In the genomic region with DNA sequence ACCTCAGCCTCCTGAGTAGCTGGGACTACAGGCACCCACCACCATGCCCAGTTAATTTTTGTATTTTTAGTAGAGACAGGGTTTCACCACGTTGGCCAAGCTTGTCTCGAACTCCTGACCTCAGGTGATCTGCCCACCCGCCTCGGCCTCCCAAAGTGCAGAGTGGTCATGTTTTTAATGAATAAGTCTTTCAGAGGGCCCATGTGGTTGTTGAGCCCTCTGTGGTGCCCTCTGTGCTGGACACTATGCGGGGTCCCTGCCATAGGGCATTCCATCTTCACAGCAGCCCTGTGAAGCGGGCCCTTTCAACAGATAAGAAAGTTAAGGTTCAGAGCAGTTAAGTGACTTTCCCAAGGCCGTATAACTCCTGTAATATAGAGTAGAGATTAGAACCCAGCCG, we compare ENCODE assay signal across 17 cellular contexts. TPM values are rescaled to one million over a fixed set of nuclear protein-coding genes. Genes with fewer than 3 reads are reported as not detected.
"Had no signal": no experiment of that assay in that cellular context is flagged by ENCODE, and none has a peak within 500 bp of the region (broad histone marks: within the 10 kb centered on the region; RNA-seq: fewer than 3 reads in every experiment).

No MANE protein-coding gene starts in this region.

- ATAC-seq: activated T-cell treated with anti-CD3 and anti-CD28 coated beads, Interleukin-2, amount 50 U/mL, for 72 hours; esophagus mucosa; naive thymus-derived CD8-positive, alpha-beta T cell had no signal

- H3K27ac ChIP-seq: sigmoid colon, upper lobe of left lung had no signal

- DNase-seq: activated CD4-positive, alpha-beta memory T cell treated with anti-CD3 and anti-CD28 coated beads for 36 hours; activated CD4-positive, alpha-beta T cell treated with anti-CD3 and anti-CD28 coated beads, Interleukin-2, amount 10 ng/mL, durations not matched to agents 24 days and 14 days; activated CD4-positive, CD25-positive, alpha-beta regulatory T cell treated with anti-CD3 and anti-CD28 coated beads, Interleukin-2, amount 50 U/mL, for 72 hours; activated naive CD4-positive, alpha-beta T cell treated with anti-CD3 and anti-CD28 coated beads for 36 hours; activated naive CD8-positive, alpha-beta T cell treated with anti-CD3 and anti-CD28 coated beads for 36 hours; activated T-cell treated with anti-CD3 and anti-CD28 coated beads, Interleukin-2, amount 50 U/mL, for 72 hours; central memory CD4-positive, alpha-beta T cell; endodermal cell; naive thymus-derived CD8-positive, alpha-beta T cell; occipital lobe; sigmoid colon; stimulated activated CD4-positive, alpha-beta T cell treated with anti-CD3 and anti-CD28 coated beads, Interleukin-15, amount 100 ng/mL, for 24 hours; stimulated activated CD4-positive, alpha-beta T cell treated with anti-CD3 and anti-CD28 coated beads, Interleukin-2, amount 100 ng/mL, for 24 hours; stimulated activated naive CD4-positive, alpha-beta T cell; T-helper 2 cell; upper lobe of left lung had no signal

- H3K36me3 ChIP-seq: sigmoid colon, upper lobe of left lung had no signal

- H3K27me3 ChIP-seq: sigmoid colon, upper lobe of left lung had no signal

- H3K4me1 ChIP-seq: sigmoid colon, upper lobe of left lung had no signal

- H3K4me3 ChIP-seq: sigmoid colon, upper lobe of left lung had no signal

- H3K9me3 ChIP-seq: upper lobe of left lung had no signal

RNA-seq across cellular contexts. Expression of a gene that starts 25.9 kb away (rescaled TPM):
- total RNA-seq: occipital lobe had no signal
